In genomic region chr1:28775121-28775942, GRCh38 we compare ENCODE assay signal across 8 cellular contexts. TPM values are rescaled to one million over a fixed set of nuclear protein-coding genes. Genes with fewer than 3 reads are reported as not detected.
DNase-seq lines count a peak whose midpoint lies in the region; ATAC-seq lines count a peak whose summit lies in the region.

No MANE protein-coding gene starts in this region.

- no peaks in the 10 kb centered on the region for H3K36me3 Mint-ChIP-seq in activated CD4-positive, alpha-beta T cell treated with anti-CD3 and anti-CD28 coated beads for 36 hours (ENCODE audit: low read depth)
- H3K36me3 Mint-ChIP-seq in central memory CD8-positive, alpha-beta T cell (ENCODE audit: insufficient read depth) = peaks cover 12% of the 10 kb centered on the region

- ATAC-seq in activated CD4-positive, alpha-beta T cell treated with anti-CD3 and anti-CD28 coated beads for 36 hours = peak; percentile 89
- ATAC-seq in central memory CD8-positive, alpha-beta T cell (replicated peaks; ENCODE audit: extremely low read depth, poor library complexity, severe bottlenecking) = peak; percentile 83
- ATAC-seq in GM19467 (IDR thresholded peaks at IDR 0.05; ENCODE audit: unreplicated experiment) (no peak), HG02759 (IDR thresholded peaks at IDR 0.05; ENCODE audit: unreplicated experiment) (no peak)

- CTCF ChIA-PET in activated CD4-positive, alpha-beta T cell treated with anti-CD3 and anti-CD28 coated beads for 36 hours (lab: Charles Lee) = interaction anchor here (0.5 to 3.4 kb wide), 16 partner anchors 8 to 1106 kb away, joined by 3 to 30 read pairs (median 3); partner anchors contain the start of gene TAF12

- POLR2A ChIA-PET in activated CD4-positive, alpha-beta T cell treated with anti-CD3 and anti-CD28 coated beads for 36 hours (lab: Charles Lee) = interaction anchor here (0.6 to 2.0 kb wide), 8 partner anchors 10 to 427 kb away, joined by 3 to 8 read pairs (median 4); partner anchors contain the start of gene TAF12

- peaks cover 8% of the 10 kb centered on the region for H3K4me1 Mint-ChIP-seq in activated CD4-positive, alpha-beta T cell treated with anti-CD3 and anti-CD28 coated beads for 36 hours
- no peaks in the 10 kb centered on the region for H3K4me1 Mint-ChIP-seq in central memory CD8-positive, alpha-beta T cell

- H3K27ac Mint-ChIP-seq in activated CD4-positive, alpha-beta T cell treated with anti-CD3 and anti-CD28 coated beads for 36 hours = peak overlapping the region; percentile 6
- peak overlapping the region; percentile 64 for H3K27ac Mint-ChIP-seq in central memory CD8-positive, alpha-beta T cell (ENCODE audit: low read depth)

- H3K9me3 Mint-ChIP-seq in activated CD4-positive, alpha-beta T cell treated with anti-CD3 and anti-CD28 coated beads for 36 hours (ENCODE audit: low read depth) = no peaks in the 10 kb centered on the region
- H3K9me3 Mint-ChIP-seq in central memory CD8-positive, alpha-beta T cell = no peaks in the 10 kb centered on the region

- H3K4me3 Mint-ChIP-seq in activated CD4-positive, alpha-beta T cell treated with anti-CD3 and anti-CD28 coated beads for 36 hours = peak overlapping the region; percentile 44
- peak overlapping the region; percentile 77 for H3K4me3 Mint-ChIP-seq in central memory CD8-positive, alpha-beta T cell

- intact Hi-C loops in activated CD4-positive, alpha-beta T cell treated with anti-CD3 and anti-CD28 coated beads for 36 hours (cut with DNase I, micrococcal nuclease) = no loop called here

- no peaks in the 10 kb centered on the region for H3K27me3 Mint-ChIP-seq in activated CD4-positive, alpha-beta T cell treated with anti-CD3 and anti-CD28 coated beads for 36 hours
- H3K27me3 Mint-ChIP-seq in central memory CD8-positive, alpha-beta T cell = no peaks in the 10 kb centered on the region

- DNase-seq in Ammon's horn (ENCODE audit: low spot score) (peak; percentile 49), HT-29 (ENCODE audit: low spot score) (peak; percentile 77), left kidney (ENCODE audit: low read depth, low spot score) (peak; percentile 88)
- peak; percentile 76 for DNase-seq in activated CD4-positive, alpha-beta T cell treated with anti-CD3 and anti-CD28 coated beads for 36 hours
- DNase-seq in central memory CD8-positive, alpha-beta T cell (ENCODE audit: low spot score in 2 of 2) = peak; percentile 52 to 57
- DNase-seq in stimulated activated CD4-positive, alpha-beta T cell treated with anti-CD3 and anti-CD28 coated beads, Interleukin-2, amount 100 ng/mL, for 48 hours = peak; percentile 47 to 54

RNA-seq across cellular contexts. Expression of gene OPRD1, which starts 36.6 kb away (rescaled TPM):
- total RNA-seq in HT-29 (2014; rRNA removed; shearing (Covaris generic)) = under 0.01 and 0.03 TPM in 2 replicates
- under 1 TPM in 1 of 2 experiments, not detected in 1; 0.02 TPM for total RNA-seq in activated CD4-positive, alpha-beta T cell treated with anti-CD3 and anti-CD28 coated beads for 36 hours

RNA-seq across cellular contexts. Expression of gene YTHDF2, which starts 38.6 kb away (rescaled TPM):
- 45.5 and 46.6 TPM in 2 replicates for total RNA-seq in HT-29 (2014; rRNA removed; shearing (Covaris generic))
- 10 to 100 TPM; 74.8 to 98.7 TPM for total RNA-seq in activated CD4-positive, alpha-beta T cell treated with anti-CD3 and anti-CD28 coated beads for 36 hours

Comparison
In these comparisons a context has a peak if more than half of its experiments do, and no peak if none do; other contexts are left out.
1. ATAC-seq: peak in activated CD4-positive, alpha-beta T cell treated with anti-CD3 and anti-CD28 coated beads for 36 hours (single experiment) and central memory CD8-positive, alpha-beta T cell (single experiment); none in GM19467 (single experiment) and HG02759 (single experiment).
2. Peak in every context shown above with its lines, with median percentiles within 50 percentile points of each other: DNase-seq.